Comparison of ENCODE assay signal across 17 cellular contexts in genomic region chr2:203812294-203813221, GRCh38. TPM values are rescaled to one million over a fixed set of nuclear protein-coding genes. Genes with fewer than 3 reads are reported as not detected.
A peak's percentile ranks its signal among the peaks of the same experiment; 100 is the strongest.
DNase-seq lines count a peak whose midpoint lies in the region; ATAC-seq, FAIRE-seq and TF ChIP-seq lines count a peak whose summit lies in the region.
"Had no signal": no experiment of that assay in that cellular context is flagged by ENCODE, and none has a peak within 500 bp of the region (broad histone marks: within the 10 kb centered on the region; RNA-seq: fewer than 3 reads in every experiment).

No MANE protein-coding gene starts in this region.

- H4K20me1 ChIP-seq in endothelial cell of umbilical vein (replicated peaks; ENCODE audit: control insufficient read depth, extremely low read depth, insufficient read depth, low read length): no peaks in the 10 kb centered on the region
- no peaks in the 10 kb centered on the region for H4K20me1 ChIP-seq in smooth muscle cell (ENCODE audit: low read depth)

- whole genome bisulfite sequencing in smooth muscle cell (ENCODE audit: low lambda C conversion rate): 85% methylated on average over 11 of the region's 11 CpGs
- WGBS in body of pancreas, 2 donors: 58 to 62% methylated on average over 8 to 11 of the region's 11 CpGs

- no peak for DNase-seq in T-helper 2 cell treated with Interferon-gamma antibody and Interleukin-4, amounts not matched to agents 5 μg/mL and 100 μg/mL, for 36 hours (ENCODE audit: low spot score)
- DNase-seq in T-helper 2 cell (no peak), RCC 7860 (ENCODE audit: low spot score) (no peak), endothelial cell of umbilical vein (ENCODE audit: low read depth, low spot score) (no peak), smooth muscle cell (lab: John Stamatoyannopoulos, UW; ENCODE audit: unreplicated experiment) (no peak), NCI-H526 treated with DMSO at 0.1 percent for 48 hours (lab: John Stamatoyannopoulos, UW) (no peak), NCI-H446 (lab: John Stamatoyannopoulos, UW) (no peak), body of pancreas (no peak)
- DNase-seq: naive B cell, NCI-H1092 treated with DMSO at 0.1 percent for 48 hours, NCI-H510A treated with DMSO at 0.1 percent for 48 hours had no signal

- H3K27ac Mint-ChIP-seq in T-helper 2 cell treated with Interferon-gamma antibody and Interleukin-4, amounts not matched to agents 5 μg/mL and 100 μg/mL, for 36 hours: no peak overlapping the region
- H3K27ac Mint-ChIP-seq: naive B cell, WTC11 had no signal

- peaks cover 3 to 5% of the 10 kb centered on the region in 2 experiments for H3K27me3 ChIP-seq in endothelial cell of umbilical vein (ENCODE audit: control insufficient read depth in 2 of 2, insufficient read depth in 2 of 2, low read length in 2 of 2)
- peaks cover 17% of the 10 kb centered on the region for H3K27me3 ChIP-seq in smooth muscle cell (ENCODE audit: low read depth)
- H3K27me3 ChIP-seq in body of pancreas: no peaks in the 10 kb centered on the region
- H3K27me3 ChIP-seq: sigmoid colon, thyroid gland had no signal

- no peaks in the 10 kb centered on the region for H3K9me1 ChIP-seq in endothelial cell of umbilical vein (replicated peaks; ENCODE audit: control insufficient read depth, extremely low read depth, insufficient read depth, low read length)

- H3K4me3 Mint-ChIP-seq in T-helper 2 cell treated with Interferon-gamma antibody and Interleukin-4, amounts not matched to agents 5 μg/mL and 100 μg/mL, for 36 hours: peak overlapping the region; percentile 29
- H3K4me3 Mint-ChIP-seq: naive B cell, WTC11 had no signal

- H3K9me3 ChIP-seq in endothelial cell of umbilical vein (replicated peaks; ENCODE audit: control insufficient read depth, insufficient read depth, low read length) (no peaks in the 10 kb centered on the region), smooth muscle cell (replicated peaks; ENCODE audit: low read depth) (no peaks in the 10 kb centered on the region), body of pancreas (no peaks in the 10 kb centered on the region)
- H3K9me3 ChIP-seq: sigmoid colon, thyroid gland had no signal

- no peak for TF ChIP-seq POLR2A in endothelial cell of umbilical vein (IDR thresholded peaks at IDR 0.05; ENCODE audit: low read depth, low read length)
- no peak for TF ChIP-seq POLR2A in body of pancreas (IDR thresholded peaks at IDR 0.05)

- POLR2A ChIA-PET in endothelial cell of umbilical vein (lab: Charles Lee): no interaction called here

- H3K36me3 ChIP-seq in endothelial cell of umbilical vein (ENCODE audit: control insufficient read depth in 2 of 2, extremely low read depth in 1 of 2, insufficient read depth in 2 of 2, low read length in 2 of 2): no peaks in the 10 kb centered on the region
- no peaks in the 10 kb centered on the region for H3K36me3 ChIP-seq in smooth muscle cell (ENCODE audit: low read depth)
- H3K36me3 ChIP-seq in body of pancreas (replicated peaks in 1 of 2; ENCODE audit: insufficient read depth in 1 of 2, low read depth in 2 of 2): no peaks in the 10 kb centered on the region
- H3K36me3 ChIP-seq: sigmoid colon, thyroid gland had no signal

- H3K79me2 ChIP-seq in endothelial cell of umbilical vein (ENCODE audit: control insufficient read depth, insufficient read depth, low read length) (no peaks in the 10 kb centered on the region), smooth muscle cell (ENCODE audit: low read depth) (no peaks in the 10 kb centered on the region)

- H3K4me1 ChIP-seq in endothelial cell of umbilical vein (ENCODE audit: control insufficient read depth, extremely low read depth, insufficient read depth, low read length) (peaks cover 58% of the 10 kb centered on the region), smooth muscle cell (ENCODE audit: low read depth) (peaks cover 14% of the 10 kb centered on the region), body of pancreas (no peaks in the 10 kb centered on the region)

- peak overlapping the region; percentile 75 for H3K27ac ChIP-seq in endothelial cell of umbilical vein (ENCODE audit: insufficient read depth, low read depth, low read length)
- H3K27ac ChIP-seq in smooth muscle cell (ENCODE audit: low read depth): peak overlapping the region; percentile 35
- H3K27ac ChIP-seq in body of pancreas: peak overlapping the region in 1 of 4 donors; percentile 35
- H3K27ac ChIP-seq: thyroid gland had no signal

- FAIRE-seq in RCC 7860 (lab: Jason Lieb, UNC): peak; percentile 27
- no peak for FAIRE-seq in endothelial cell of umbilical vein (lab: Jason Lieb, UNC)
- FAIRE-seq: HTR-8/SVneo had no signal

- TF ChIP-seq CTCF in endothelial cell of umbilical vein (IDR thresholded peaks at IDR 0.05; ENCODE audit: extremely low read depth in 1 of 2, insufficient read depth in 1 of 2, low read depth in 1 of 2, low read length in 2 of 2): no peak
- no peak for TF ChIP-seq CTCF in smooth muscle cell (IDR thresholded peaks at IDR 0.05; ENCODE audit: borderline replicate concordance, insufficient read depth, poor library complexity, severe bottlenecking)
- TF ChIP-seq CTCF in body of pancreas (IDR thresholded peaks at IDR 0.05): no peak

- no TSS peak for BruUV-seq in endothelial cell of umbilical vein (replicated peaks; lab: Mats Ljungman, UMichigan)

- H3F3A ChIP-seq in smooth muscle cell (ENCODE audit: low read depth): no peaks in the 10 kb centered on the region

- H3K27me3 Mint-ChIP-seq in T-helper 2 cell treated with Interferon-gamma antibody and Interleukin-4, amounts not matched to agents 5 μg/mL and 100 μg/mL, for 36 hours (ENCODE audit: low read depth): no peaks in the 10 kb centered on the region

- ATAC-seq in body of pancreas: no peak
- ATAC-seq: WTC11 had no signal

- intact Hi-C loops in endothelial cell of umbilical vein (cut with micrococcal nuclease): loop anchor here (5.0 to 10.0 kb wide), 2 partner anchors 158 to 485 kb away; partner anchors contain the start of gene ABI2
- intact Hi-C loops in body of pancreas (cut with DNase I): loop anchor here (10.0 kb wide), 1 partner anchor 328 kb away; no protein-coding TSS in a partner anchor

- CTCF ChIA-PET in endothelial cell of umbilical vein (lab: Charles Lee): interaction anchor here (0.7 to 3.4 kb wide), 9 partner anchors 9 to 587 kb away, joined by 3 to 38 read pairs (median 4); no protein-coding TSS in a partner anchor

- no peaks in the 10 kb centered on the region for H3K9me3 Mint-ChIP-seq in T-helper 2 cell treated with Interferon-gamma antibody and Interleukin-4, amounts not matched to agents 5 μg/mL and 100 μg/mL, for 36 hours
- H3K9me3 Mint-ChIP-seq: naive B cell, WTC11 had no signal

- H3K9ac ChIP-seq in endothelial cell of umbilical vein (replicated peaks; ENCODE audit: extremely low read depth, insufficient read depth, low read length) (no peak overlapping the region), smooth muscle cell (ENCODE audit: low read depth) (no peak overlapping the region)

- H3K36me3 Mint-ChIP-seq in T-helper 2 cell treated with Interferon-gamma antibody and Interleukin-4, amounts not matched to agents 5 μg/mL and 100 μg/mL, for 36 hours (ENCODE audit: low read depth): peaks cover 1% of the 10 kb centered on the region
- H3K36me3 Mint-ChIP-seq: naive B cell, WTC11 had no signal

- H3K4me3 ChIP-seq in endothelial cell of umbilical vein (replicated peaks in 1 of 3; ENCODE audit: insufficient read depth in 1 of 3, low read depth in 1 of 3, low read length in 3 of 3) (no peak overlapping the region), smooth muscle cell (no peak overlapping the region), body of pancreas (no peak overlapping the region)
- H3K4me3 ChIP-seq: sigmoid colon, thyroid gland had no signal

- H3K4me1 Mint-ChIP-seq in T-helper 2 cell treated with Interferon-gamma antibody and Interleukin-4, amounts not matched to agents 5 μg/mL and 100 μg/mL, for 36 hours (ENCODE audit: low read depth): peaks cover 67% of the 10 kb centered on the region

- H3K4me2 ChIP-seq in endothelial cell of umbilical vein (ENCODE audit: insufficient read depth, low read length): peak overlapping the region; percentile 11
- H3K4me2 ChIP-seq in smooth muscle cell: peak overlapping the region; percentile 56

- dilution Hi-C loops in endothelial cell of umbilical vein (cut with MboI; ENCODE audit: extremely low pct_ligation_motif_present, low sequenced_read_pairs): no loop called here

- H2AFZ ChIP-seq in endothelial cell of umbilical vein (ENCODE audit: low read depth, low read length) (no peak overlapping the region), smooth muscle cell (ENCODE audit: low read depth) (no peak overlapping the region)

TF ChIP-seq in endothelial cell of umbilical vein, 7 proteins besides CTCF, POLR2A, EP300 and RAD21:
- no peak for TF ChIP-seq POLR2AphosphoS5 (IDR thresholded peaks at IDR 0.05; ENCODE audit: insufficient read depth, low read depth, low read length)
- TF ChIP-seq JUN (IDR thresholded peaks at IDR 0.05; ENCODE audit: borderline replicate concordance, insufficient read depth, insufficient read length, low read depth): no peak
- no peak for TF ChIP-seq FOS (IDR thresholded peaks at IDR 0.05; ENCODE audit: borderline replicate concordance, insufficient read depth, low read length)
- no peak for TF ChIP-seq EZH2 (IDR thresholded peaks at IDR 0.05; ENCODE audit: borderline replicate concordance, low read depth, low read length, severe bottlenecking)
- no peak for TF ChIP-seq GATA2 (IDR thresholded peaks at IDR 0.05; ENCODE audit: insufficient read depth, insufficient read length, low read depth, low read length)
- TF ChIP-seq MAX (IDR thresholded peaks at IDR 0.05; ENCODE audit: insufficient read depth, insufficient read length): no peak
TF ChIP-seq in endothelial cell of umbilical vein: peak in this region for 0.

RNA-seq across cellular contexts. Expression of gene CTLA4, which starts 55.0 kb away (rescaled TPM):
- total RNA-seq in endothelial cell of umbilical vein (not detected in 2 replicates), smooth muscle cell (not detected in 2 replicates), body of pancreas (not detected)
- polyA plus RNA-seq in endothelial cell of umbilical vein (not detected in 2 replicates), smooth muscle cell (not detected in 2 replicates)
- polyA plus RNA-seq in endothelial cell of umbilical vein (2011; cell fraction: cytosol; rRNA removed): not detected in 2 replicates
- polyA plus RNA-seq in endothelial cell of umbilical vein (2011; cell fraction: nucleus; rRNA removed): not detected in 2 replicates
- polyA plus RNA-seq in endothelial cell of umbilical vein (2012): not detected in 2 replicates
- polyA minus RNA-seq in endothelial cell of umbilical vein: not detected in 2 replicates
- not detected for polyA minus RNA-seq in endothelial cell of umbilical vein (2011; cell fraction: cytosol; rRNA and poly(A)+ RNA removed)
- polyA minus RNA-seq in endothelial cell of umbilical vein (2011; cell fraction: nucleus; rRNA and poly(A)+ RNA removed): not detected in 2 replicates
- total RNA-seq: fibroblast of villous mesenchyme, H4 had no signal
